12 cellular contexts compared by ENCODE assay signal in genomic region chr12:93015970-93016751, GRCh38.
DNase-seq lines count a peak whose midpoint lies in the region; TF ChIP-seq lines count a peak whose summit lies in the region.
"Had no signal": no experiment of that assay in that cellular context is flagged by ENCODE, and none has a peak within 500 bp of the region (broad histone marks: within the 10 kb centered on the region; RNA-seq: fewer than 3 reads in every experiment).

No MANE protein-coding gene starts in this region.

- no peaks in the 10 kb centered on the region for H3K36me3 ChIP-seq in smooth muscle cell (ENCODE audit: low read depth)

- CTCF ChIA-PET in Calu3 (lab: Charles Lee): interaction anchor here (0.5 to 1.0 kb wide), 4 partner anchors 13 to 803 kb away, joined by 3 to 10 read pairs (median 3); no protein-coding TSS in a partner anchor

- H3K4me3 Mint-ChIP-seq in Calu3 (ENCODE audit: low read depth, unreplicated experiment): peak overlapping the region; percentile 2
- H3K4me3 Mint-ChIP-seq: natural killer cell had no signal

- no peaks in the 10 kb centered on the region for H3F3A ChIP-seq in smooth muscle cell (ENCODE audit: low read depth)

- H3K27ac Mint-ChIP-seq in Calu3 (ENCODE audit: unreplicated experiment): peak overlapping the region; percentile 0
- H3K27ac Mint-ChIP-seq: natural killer cell had no signal

- H2AFZ ChIP-seq in smooth muscle cell (ENCODE audit: low read depth): no peak overlapping the region

- H3K27ac ChIP-seq in smooth muscle cell (ENCODE audit: low read depth): no peak overlapping the region

- no peaks in the 10 kb centered on the region for H3K27me3 Mint-ChIP-seq in Calu3 (ENCODE audit: unreplicated experiment)

- H3K9ac ChIP-seq in smooth muscle cell (ENCODE audit: low read depth): no peak overlapping the region

- H3K4me3 ChIP-seq in smooth muscle cell: no peak overlapping the region

- H3K9me3 ChIP-seq in smooth muscle cell (replicated peaks; ENCODE audit: low read depth): no peaks in the 10 kb centered on the region

- TF ChIP-seq CTCF in Calu3 (IDR thresholded peaks at IDR 0.05; ENCODE audit: unreplicated experiment): no peak
- TF ChIP-seq CTCF in smooth muscle cell (IDR thresholded peaks at IDR 0.05; ENCODE audit: borderline replicate concordance, insufficient read depth, poor library complexity, severe bottlenecking): no peak

- DNase-seq in Calu3 (peak; percentile 47), NCI-H2227 (lab: John Stamatoyannopoulos, UW; ENCODE audit: unreplicated experiment) (peak; percentile 12), dermis blood vessel endothelial cell (peak; percentile 70), mucosa of gallbladder (ENCODE audit: low spot score) (peak; percentile 77), HCEC 1CT (no peak), middle frontal gyrus (ENCODE audit: extremely low spot score, low spot score) (no peak), cerebellum (ENCODE audit: low spot score) (no peak), smooth muscle cell (lab: John Stamatoyannopoulos, UW; ENCODE audit: unreplicated experiment) (no peak)
- DNase-seq: activated CD4-positive, CD25-positive, alpha-beta regulatory T cell treated with anti-CD3 and anti-CD28 coated beads, Interleukin-2, amount 50 U/mL, for 72 hours; aorta; Kasumi-1; natural killer cell had no signal

- H4K20me1 ChIP-seq in smooth muscle cell (ENCODE audit: low read depth): no peaks in the 10 kb centered on the region

- peaks cover 3% of the 10 kb centered on the region for H3K4me1 ChIP-seq in smooth muscle cell (ENCODE audit: low read depth)

- peaks cover 5% of the 10 kb centered on the region for H3K36me3 Mint-ChIP-seq in Calu3 (ENCODE audit: insufficient read depth, unreplicated experiment)
- H3K36me3 Mint-ChIP-seq: natural killer cell had no signal

- no peaks in the 10 kb centered on the region for H3K79me2 ChIP-seq in smooth muscle cell (ENCODE audit: low read depth)

- H3K4me1 Mint-ChIP-seq in Calu3 (ENCODE audit: low read depth, unreplicated experiment): peaks cover 56% of the 10 kb centered on the region
- H3K4me1 Mint-ChIP-seq: natural killer cell had no signal

- intact Hi-C loops in Calu3 (cut with micrococcal nuclease; ENCODE audit: unreplicated experiment): loop anchor here (5.0 kb wide), 1 partner anchor 71 kb away; no protein-coding TSS in a partner anchor

- no TSS peak for BruUV-seq in Calu3 (replicated peaks; lab: Mats Ljungman, UMichigan)

- H3K9me3 Mint-ChIP-seq in Calu3 (ENCODE audit: low read depth, unreplicated experiment): no peaks in the 10 kb centered on the region
- H3K9me3 Mint-ChIP-seq: natural killer cell had no signal

- no peaks in the 10 kb centered on the region for H3K27me3 ChIP-seq in smooth muscle cell (ENCODE audit: low read depth)

- H3K4me2 ChIP-seq in smooth muscle cell: no peak overlapping the region

- 76% methylated on average over 4 of the region's 4 CpGs for WGBS in smooth muscle cell (ENCODE audit: low lambda C conversion rate)

Comparison
In these comparisons a context has a peak if more than half of its experiments do, and no peak if none do; other contexts are left out.
1. DNase-seq: peak in Calu3 (single experiment), NCI-H2227 (single experiment), dermis blood vessel endothelial cell (single experiment) and mucosa of gallbladder (single experiment); none in HCEC 1CT (single experiment), middle frontal gyrus (single experiment), cerebellum (single experiment) and smooth muscle cell (single experiment).